In genomic region chr17:82685291-82685690, GRCh38 we compare ENCODE assay signal across 24 cellular contexts. TPM values are rescaled to one million over a fixed set of nuclear protein-coding genes. Genes with fewer than 3 reads are reported as not detected.
DNase-seq lines count a peak whose midpoint lies in the region; ATAC-seq, FAIRE-seq and TF ChIP-seq lines count a peak whose summit lies in the region.
"Had no signal": no experiment of that assay in that cellular context is flagged by ENCODE, and none has a peak within 500 bp of the region (broad histone marks: within the 10 kb centered on the region; RNA-seq: fewer than 3 reads in every experiment).

No MANE protein-coding gene starts in this region.

- H3K79me2 ChIP-seq in osteoblast (ENCODE audit: insufficient read depth, low read length): no peaks in the 10 kb centered on the region
- H3K79me2 ChIP-seq in smooth muscle cell (ENCODE audit: low read depth): no peaks in the 10 kb centered on the region
- H3K79me2 ChIP-seq in Karpas-422 (ENCODE audit: low read length): no peaks in the 10 kb centered on the region

- DNase-seq in kidney: no peak
- DNase-seq in osteoblast (ENCODE audit: insufficient read length, low spot score, missing footprints): peak; percentile 21
- DNase-seq in NK-92 (lab: John Stamatoyannopoulos, UW; ENCODE audit: unreplicated experiment): no peak
- no peak for DNase-seq in smooth muscle cell (lab: John Stamatoyannopoulos, UW; ENCODE audit: unreplicated experiment)
- no peak for DNase-seq in Karpas-422
- DNase-seq: BE2C; CD4-positive, alpha-beta T cell; DND-41; H9; MV-4-11; NCI-H1417 treated with DMSO at 0.1 percent for 48 hours; NCI-H2029; NCI-H2171; NCI-H446; NCI-H69; NK-92 treated with Interleukin-12 subunit alpha and Interleukin-12 subunit beta, amount 100 ng/mL, for 24 hours; OCI-M1; RPMI8226 had no signal

- H3F3A ChIP-seq in smooth muscle cell (ENCODE audit: low read depth): no peaks in the 10 kb centered on the region

- FAIRE-seq in kidney (lab: Jason Lieb, UNC): no peak
- FAIRE-seq: G401.6, GM12878, GM18507 had no signal

- H3K27ac ChIP-seq in VCaP (peak overlapping the region; percentile 20; the same call in 1 of the 2 replicates), kidney (ENCODE audit: low read depth in 2 of 2, low read length in 2 of 2) (peak overlapping the region; percentile 83 to 95), osteoblast (ENCODE audit: low read depth, low read length) (no peak overlapping the region), smooth muscle cell (ENCODE audit: low read depth) (no peak overlapping the region), Karpas-422 (ENCODE audit: low read length) (no peak overlapping the region)
- H3K27ac ChIP-seq: HL-60 had no signal

- H2AFZ ChIP-seq in osteoblast (ENCODE audit: low read length) (no peak overlapping the region), smooth muscle cell (ENCODE audit: low read depth) (no peak overlapping the region), Karpas-422 (ENCODE audit: low read length) (no peak overlapping the region)

- H3K9ac ChIP-seq in kidney (ENCODE audit: low read length in 2 of 2): peak overlapping the region in 1 of 2 donors; percentile 34
- no peak overlapping the region for H3K9ac ChIP-seq in smooth muscle cell (ENCODE audit: low read depth)
- H3K9ac ChIP-seq in Karpas-422 (ENCODE audit: low read length): no peak overlapping the region

- H3K9me3 ChIP-seq in kidney (ENCODE audit: control insufficient read depth in 1 of 2, low read length in 2 of 2): peaks cover 0 to 4% of the 10 kb centered on the region in 2 donors
- peaks cover 3% of the 10 kb centered on the region for H3K9me3 ChIP-seq in osteoblast (ENCODE audit: low read depth, low read length)
- peaks cover 17% of the 10 kb centered on the region for H3K9me3 ChIP-seq in smooth muscle cell (replicated peaks; ENCODE audit: low read depth)
- H3K9me3 ChIP-seq in Karpas-422 (ENCODE audit: low read length): peaks cover 8% of the 10 kb centered on the region

- H3K36me3 ChIP-seq in kidney (ENCODE audit: control insufficient read depth in 1 of 2, insufficient read depth in 2 of 2, low read length in 2 of 2) (no peaks in the 10 kb centered on the region), osteoblast (ENCODE audit: insufficient read depth, low read length) (no peaks in the 10 kb centered on the region), smooth muscle cell (ENCODE audit: low read depth) (no peaks in the 10 kb centered on the region), Karpas-422 (ENCODE audit: insufficient read depth, low read length) (no peaks in the 10 kb centered on the region)
- H3K36me3 ChIP-seq: BE2C had no signal

- H3K4me2 ChIP-seq in osteoblast (ENCODE audit: insufficient read depth, low read length) (no peak overlapping the region), smooth muscle cell (no peak overlapping the region), Karpas-422 (ENCODE audit: low read depth, low read length, poor library complexity, severe bottlenecking) (no peak overlapping the region)

- H4K20me1 ChIP-seq in osteoblast (ENCODE audit: insufficient read depth, low read length): no peaks in the 10 kb centered on the region
- H4K20me1 ChIP-seq in smooth muscle cell (ENCODE audit: low read depth): no peaks in the 10 kb centered on the region
- no peaks in the 10 kb centered on the region for H4K20me1 ChIP-seq in Karpas-422 (ENCODE audit: insufficient read depth, low read depth, low read length)

- intact Hi-C loops in kidney (cut with DNase I): no loop called here

- H3K4me3 ChIP-seq in kidney (ENCODE audit: low read length in 2 of 2): no peak overlapping the region
- H3K4me3 ChIP-seq in osteoblast (ENCODE audit: insufficient read depth, low read length): no peak overlapping the region
- no peak overlapping the region for H3K4me3 ChIP-seq in smooth muscle cell
- no peak overlapping the region for H3K4me3 ChIP-seq in Karpas-422 (ENCODE audit: low read length)
- H3K4me3 ChIP-seq: GM12878 had no signal

- no peaks in the 10 kb centered on the region for H3K9me2 ChIP-seq in Karpas-422 (replicated peaks; ENCODE audit: insufficient read depth, low read length)

- TF ChIP-seq CTCF in VCaP (conservative IDR thresholded peaks at IDR 0.05) (no peak), kidney (IDR thresholded peaks at IDR 0.05; ENCODE audit: borderline replicate concordance, extremely low read depth, insufficient read depth) (no peak), osteoblast (IDR thresholded peaks at IDR 0.05; ENCODE audit: extremely low read depth, low read depth, low read length) (no peak), smooth muscle cell (IDR thresholded peaks at IDR 0.05; ENCODE audit: borderline replicate concordance, insufficient read depth, poor library complexity, severe bottlenecking) (no peak)

- WGBS in smooth muscle cell (ENCODE audit: low lambda C conversion rate): 92% methylated on average over 12 of the region's 12 CpGs

- ATAC-seq in GM21723 (IDR thresholded peaks at IDR 0.05; ENCODE audit: unreplicated experiment): no peak
- ATAC-seq: GM12878 had no signal

- peaks cover 17 to 19% of the 10 kb centered on the region in 2 donors for H3K4me1 ChIP-seq in kidney (ENCODE audit: control insufficient read depth in 1 of 2, insufficient read depth in 1 of 2, low read depth in 1 of 2, low read length in 2 of 2)
- no peaks in the 10 kb centered on the region for H3K4me1 ChIP-seq in osteoblast (ENCODE audit: insufficient read depth, low read length)
- no peaks in the 10 kb centered on the region for H3K4me1 ChIP-seq in smooth muscle cell (ENCODE audit: low read depth)
- H3K4me1 ChIP-seq in Karpas-422 (ENCODE audit: low read length): no peaks in the 10 kb centered on the region
- H3K4me1 ChIP-seq: BE2C had no signal

- H3K27me3 ChIP-seq in osteoblast (ENCODE audit: insufficient read depth, low read length) (no peaks in the 10 kb centered on the region), smooth muscle cell (ENCODE audit: low read depth) (no peaks in the 10 kb centered on the region), Karpas-422 (ENCODE audit: low read length) (no peaks in the 10 kb centered on the region)
- H3K27me3 ChIP-seq: BE2C had no signal

RNA-seq across cellular contexts. Expression of gene RAB40B, which starts 13.2 kb away (rescaled TPM):
- total RNA-seq in kidney (21.7 TPM), osteoblast (8.3 and 9.1 TPM in 2 replicates), smooth muscle cell (5.6 and 12.0 TPM in 2 replicates)
- polyA plus RNA-seq in kidney (ENCODE audit: insufficient read depth, low read depth, low replicate concordance) (36.1 TPM), smooth muscle cell (16.0 and 20.5 TPM in 2 replicates)
- 1.7 and 1.8 TPM in 2 replicates for total RNA-seq in Karpas-422 (2014; rRNA removed; shearing (Covaris generic); ENCODE audit: low replicate concordance)

RNA-seq across cellular contexts. Expression of gene FN3KRP, which starts 31.2 kb away (rescaled TPM):
- total RNA-seq in kidney (30.6 TPM), osteoblast (10.1 and 13.8 TPM in 2 replicates), smooth muscle cell (12.8 and 16.8 TPM in 2 replicates)
- polyA plus RNA-seq in kidney (ENCODE audit: insufficient read depth, low read depth, low replicate concordance) (36.6 TPM), smooth muscle cell (26.9 and 34.8 TPM in 2 replicates)
- total RNA-seq in Karpas-422 (2014; rRNA removed; shearing (Covaris generic); ENCODE audit: low replicate concordance): 6.2 and 6.6 TPM in 2 replicates

RNA-seq across cellular contexts. Expression of gene WDR45B, which starts 37.0 kb away (rescaled TPM):
- total RNA-seq in kidney: 65.4 TPM
- 64.7 TPM for polyA plus RNA-seq in kidney (ENCODE audit: insufficient read depth, low read depth, low replicate concordance)
- total RNA-seq in osteoblast: 66.2 and 66.3 TPM in 2 replicates
- total RNA-seq in smooth muscle cell: 76.7 and 94.6 TPM in 2 replicates
- polyA plus RNA-seq in smooth muscle cell: 73.0 and 80.5 TPM in 2 replicates
- total RNA-seq in Karpas-422 (2014; rRNA removed; shearing (Covaris generic); ENCODE audit: low replicate concordance): 55.8 and 58.9 TPM in 2 replicates

RNA-seq across cellular contexts. Expression of gene FN3K, which starts 50.1 kb away (rescaled TPM):
- total RNA-seq in kidney: 33.3 TPM
- polyA plus RNA-seq in kidney (ENCODE audit: insufficient read depth, low read depth, low replicate concordance): 114 TPM
- total RNA-seq in osteoblast: 2.9 and 4.4 TPM in 2 replicates
- 0.94 and 1.3 TPM in 2 replicates for total RNA-seq in smooth muscle cell
- polyA plus RNA-seq in smooth muscle cell: 1.2 and 2.5 TPM in 2 replicates
- not detected in 2 replicates for total RNA-seq in Karpas-422 (2014; rRNA removed; shearing (Covaris generic); ENCODE audit: low replicate concordance)

Comparison
In these comparisons a context has a peak if more than half of its experiments do, and no peak if none do; other contexts are left out.
1. H3K27ac ChIP-seq: peak in VCaP (single experiment) and kidney (2 of 2); none in osteoblast (single experiment), smooth muscle cell (single experiment) and Karpas-422 (single experiment).